Comparison of ENCODE assay signal across 19 cellular contexts in genomic region chr10:33376476-33376875, GRCh38. TPM values are rescaled to one million over a fixed set of nuclear protein-coding genes. Genes with fewer than 3 reads are reported as not detected.
DNase-seq lines count a peak whose midpoint lies in the region; ATAC-seq, FAIRE-seq and TF ChIP-seq lines count a peak whose summit lies in the region.
"Had no signal": no experiment of that assay in that cellular context is flagged by ENCODE, and none has a peak within 500 bp of the region (broad histone marks: within the 10 kb centered on the region; RNA-seq: fewer than 3 reads in every experiment).

No MANE protein-coding gene starts in this region.

- no CpG with 5 or more reads among the region's 2 CpGs for WGBS in IMR-90 (ENCODE audit: extremely low coverage in 2 of 2, insufficient read length in 1 of 2), 2 experiments

- TF ChIP-seq CTCF in AG04450 (IDR thresholded peaks at IDR 0.05; ENCODE audit: low read depth, low read length) (no peak), IMR-90 (conservative IDR thresholded peaks at IDR 0.05; ENCODE audit: low read depth, low read length) (no peak), bronchial epithelial cell (IDR thresholded peaks at IDR 0.05; ENCODE audit: insufficient read depth, low read length, severe bottlenecking) (no peak), keratinocyte (optimal IDR thresholded peaks at IDR 0.05 in 1 of 3, IDR thresholded peaks at IDR 0.05 in 1 of 3, conservative IDR thresholded peaks at IDR 0.05 in 1 of 3; ENCODE audit: extremely low read depth in 1 of 3, insufficient read depth in 2 of 3, low read length in 3 of 3) (no peak)

- H4K20me1 ChIP-seq in IMR-90 (ENCODE audit: insufficient read depth, low read length) (no peaks in the 10 kb centered on the region), keratinocyte (ENCODE audit: control insufficient read depth, extremely low read depth, insufficient read depth, low read length) (no peaks in the 10 kb centered on the region)

- TF ChIP-seq POLR2A in IMR-90 (IDR thresholded peaks at IDR 0.05; ENCODE audit: low read depth, low read length), result no peak

- peak overlapping the region; percentile 99 for H2BK20ac ChIP-seq in IMR-90 (ENCODE audit: low read depth, low read length)

- H2AK5ac ChIP-seq in IMR-90 (ENCODE audit: low read depth, low read length), result peak overlapping the region; percentile 51

- peak overlapping the region; percentile 95 for H2BK5ac ChIP-seq in IMR-90 (ENCODE audit: low read depth, low read length, poor library complexity, severe bottlenecking)

- peak overlapping the region; percentile 68 to 90 for H4K8ac ChIP-seq in IMR-90 (ENCODE audit: low read depth in 2 of 2, low read length in 2 of 2)

- H3K36me3 ChIP-seq in IMR-90 (ENCODE audit: control insufficient read depth, insufficient read depth, low read length), result no peaks in the 10 kb centered on the region
- H3K36me3 ChIP-seq in bronchial epithelial cell (ENCODE audit: control insufficient read depth, insufficient read depth, low read length), result no peaks in the 10 kb centered on the region
- H3K36me3 ChIP-seq in keratinocyte (ENCODE audit: control insufficient read depth in 2 of 2, extremely low read depth in 1 of 2, insufficient read depth in 2 of 2, low read length in 2 of 2), result no peaks in the 10 kb centered on the region

- H3K14ac ChIP-seq in IMR-90 (replicated peaks; ENCODE audit: low read depth, low read length), result peak overlapping the region; percentile 94

- CTCF ChIA-PET in AG04450 (lab: Charles Lee) (no interaction called here), IMR-90 (lab: Yijun Ruan, JAX) (no interaction called here)

- POLR2A ChIA-PET in AG04450 (lab: Yijun Ruan, JAX), result interaction anchor here (1.3 kb wide), 1 partner anchor 11 kb away, joined by 4 read pairs; no protein-coding TSS in a partner anchor
- POLR2A ChIA-PET in IMR-90 (lab: Charles Lee; ENCODE audit: unreplicated experiment), result no interaction called here

- H3K9me1 ChIP-seq in IMR-90 (ENCODE audit: insufficient read depth, low read length) (peaks cover 13% of the 10 kb centered on the region; the same call in 1 of the 2 replicates), keratinocyte (ENCODE audit: control insufficient read depth, extremely low read depth, insufficient read depth, low read length) (no peaks in the 10 kb centered on the region)

- peak overlapping the region; percentile 64; the same call in 1 of the 2 replicates for H4K5ac ChIP-seq in IMR-90 (ENCODE audit: low read depth, low read length)

- peak overlapping the region; percentile 97 for H3K4ac ChIP-seq in IMR-90 (ENCODE audit: low read depth, low read length)

- FAIRE-seq in bronchial epithelial cell (lab: Jason Lieb, UNC) (peak; percentile 62), keratinocyte (lab: Jason Lieb, UNC) (peak; percentile 52)
- FAIRE-seq: D721Med, G401.6, GM12892, GM19239 had no signal

- H3K9me3 ChIP-seq in AG04450 (ENCODE audit: control insufficient read depth, insufficient read depth, low read length), result no peaks in the 10 kb centered on the region
- H3K9me3 ChIP-seq in IMR-90 (ENCODE audit: control insufficient read depth, insufficient read depth, low read length), result no peaks in the 10 kb centered on the region
- H3K9me3 ChIP-seq in keratinocyte (ENCODE audit: control insufficient read depth, low read depth, low read length), result no peaks in the 10 kb centered on the region

- no TSS peak for BruUV-seq in IMR-90 (replicated peaks; lab: Mats Ljungman, UMichigan)

- no peak overlapping the region for H2AK9ac ChIP-seq in IMR-90 (replicated peaks; ENCODE audit: low read depth, low read length, poor library complexity)

- intact Hi-C loops in IMR-90 (cut with micrococcal nuclease), result no loop called here

- peak overlapping the region; percentile 87 for H4K91ac ChIP-seq in IMR-90 (ENCODE audit: insufficient read depth, low read depth, low read length)

- no peaks in the 10 kb centered on the region for H3K27me3 ChIP-seq in AG04450 (ENCODE audit: control insufficient read depth, insufficient read depth, low read length)
- no peaks in the 10 kb centered on the region for H3K27me3 ChIP-seq in IMR-90 (ENCODE audit: control insufficient read depth, insufficient read depth, low read length)
- no peaks in the 10 kb centered on the region for H3K27me3 ChIP-seq in bronchial epithelial cell (ENCODE audit: control insufficient read depth, insufficient read depth, low read length)
- no peaks in the 10 kb centered on the region for H3K27me3 ChIP-seq in keratinocyte (ENCODE audit: control insufficient read depth, extremely low read depth, insufficient read depth, low read length)

- H3K9ac ChIP-seq in IMR-90 (ENCODE audit: low read depth, low read length) (no peak overlapping the region), keratinocyte (ENCODE audit: control insufficient read depth, extremely low read depth, insufficient read depth, low read length) (no peak overlapping the region)

- DNase-seq in AG04450 (ENCODE audit: low read depth, low spot score), result no peak
- DNase-seq in IMR-90, result peak; percentile 11
- peak; percentile 4 for DNase-seq in bronchial epithelial cell (ENCODE audit: low read depth)
- DNase-seq in keratinocyte (ENCODE audit: low read depth, low spot score), result no peak
- DNase-seq: CD4-positive, alpha-beta T cell; DMS79 treated with DMSO at 0.1 percent for 48 hours; KBM-7; NCI-H146; NCI-H2081 treated with DMSO at 0.1 percent for 48 hours; NCI-H2227 treated with DMSO at 0.1 percent for 48 hours; SHP77 had no signal

- H3K18ac ChIP-seq in IMR-90 (ENCODE audit: low read depth, low read length), result peak overlapping the region; percentile 98

- H2AFZ ChIP-seq in IMR-90 (replicated peaks; ENCODE audit: low read length, poor library complexity), result peak overlapping the region; percentile 47
- H2AFZ ChIP-seq in keratinocyte (ENCODE audit: control insufficient read depth, low read length), result peak overlapping the region; percentile 4
- H2AFZ ChIP-seq: GM23338 had no signal

- no peak for TF ChIP-seq RAD21 in IMR-90 (IDR thresholded peaks at IDR 0.05; ENCODE audit: low read length)

- dilution Hi-C loops in IMR-90 (cut with HindIII; ENCODE audit: low sequenced_read_pairs, unreplicated experiment), result no loop called here
- dilution Hi-C loops in keratinocyte (cut with MboI; ENCODE audit: extremely low pct_ligation_motif_present, low sequenced_read_pairs), result no loop called here

- H2BK120ac ChIP-seq in IMR-90 (ENCODE audit: low read depth, low read length), result peak overlapping the region; percentile 99

- H3K4me3 ChIP-seq in AG04450 (ENCODE audit: low read depth, low read length) (no peak overlapping the region), IMR-90 (ENCODE audit: insufficient read depth, low read depth, low read length) (no peak overlapping the region), bronchial epithelial cell (ENCODE audit: low read depth, low read length) (no peak overlapping the region), keratinocyte (ENCODE audit: control insufficient read depth in 2 of 3, extremely low read depth in 1 of 3, insufficient read depth in 2 of 3, low read depth in 1 of 3, low read length in 3 of 3) (no peak overlapping the region)
- H3K4me3 ChIP-seq: GM23338 had no signal

- 0 out of 4 replicates have a peak, but pooled peaks cover 0 to 2% of the 10 kb centered on the region in 2 experiments for H3K79me1 ChIP-seq in IMR-90 (ENCODE audit: low read depth in 1 of 2, low read length in 2 of 2)

- no peaks in the 10 kb centered on the region for H3K79me2 ChIP-seq in keratinocyte (ENCODE audit: control insufficient read depth, insufficient read depth, low read length)

- H3K27ac ChIP-seq in AG04450 (ENCODE audit: low read depth, low read length) (peak overlapping the region; percentile 25), IMR-90 (ENCODE audit: insufficient read depth, low read length) (no peak overlapping the region), keratinocyte (ENCODE audit: control insufficient read depth, insufficient read depth, low read length) (peak overlapping the region; percentile 53)

- H2BK15ac ChIP-seq in IMR-90 (ENCODE audit: low read depth, low read length), result peak overlapping the region; percentile 54

- H3K56ac ChIP-seq in IMR-90 (ENCODE audit: extremely low read depth, insufficient read depth, low read length), result 0 out of 2 replicates have a peak overlapping the region, but pooled peaks have one; percentile 93

- H3K4me1 ChIP-seq in IMR-90 (ENCODE audit: control insufficient read depth, insufficient read depth, low read length) (peaks cover 10% of the 10 kb centered on the region), keratinocyte (ENCODE audit: control insufficient read depth, extremely low read depth, insufficient read depth, low read length) (peaks cover 20% of the 10 kb centered on the region)

- H3K4me2 ChIP-seq in IMR-90 (ENCODE audit: low read depth, low read length), result no peak overlapping the region
- peak overlapping the region; percentile 50 for H3K4me2 ChIP-seq in keratinocyte (ENCODE audit: control insufficient read depth, extremely low read depth, insufficient read depth, low read depth, low read length)
- H3K4me2 ChIP-seq: GM23338 had no signal

- peak overlapping the region; percentile 15; the same call in 1 of the 2 replicates for H3K23ac ChIP-seq in IMR-90 (ENCODE audit: low read depth, low read length)

- in situ Hi-C loops in IMR-90 (cut with MboI; ENCODE audit: low sequenced_read_pairs), result no loop called here

- ATAC-seq in IMR-90 (ENCODE audit: low read depth) (peak; percentile 21; the same call in 1 of the 2 replicates), HG02970 (IDR thresholded peaks at IDR 0.05; ENCODE audit: low FRiP score, unreplicated experiment) (no peak), GM19324 (IDR thresholded peaks at IDR 0.05; ENCODE audit: low FRiP score, unreplicated experiment) (no peak), GM21737 (IDR thresholded peaks at IDR 0.05; ENCODE audit: unreplicated experiment) (no peak)
- ATAC-seq: GM23338 had no signal

TF ChIP-seq in IMR-90, 13 proteins besides CTCF, POLR2A, EP300 and RAD21 (continues in another document):
- TF ChIP-seq SMC3 (IDR thresholded peaks at IDR 0.05; ENCODE audit: low read depth, low read length) (no peak), CEBPB (IDR thresholded peaks at IDR 0.05; ENCODE audit: low read depth, low read length) (no peak), BHLHE40 (IDR thresholded peaks at IDR 0.05; ENCODE audit: low read depth, low read length) (no peak)

RNA-seq across cellular contexts. Expression of gene NRP1, which starts 42.0 kb away (rescaled TPM):
- polyA plus RNA-seq in AG04450 (2011; rRNA removed) (181 and 218 TPM in 2 replicates), IMR-90 (2012; rRNA removed) (87.5 and 108 TPM in 2 replicates), keratinocyte (15.1 to 55.4 TPM (median 36.2 TPM) in 3 replicates)
- 276 and 278 TPM in 2 replicates for polyA minus RNA-seq in AG04450 (2011; rRNA and poly(A)+ RNA removed)
- total RNA-seq in IMR-90 (2012; rRNA removed) (191 and 227 TPM in 2 replicates), bronchial epithelial cell (16.1 and 21.6 TPM in 2 replicates)
- polyA plus RNA-seq in IMR-90 (2012; cell fraction: cytosol; rRNA removed), result 35.8 and 44.6 TPM in 2 replicates
- polyA plus RNA-seq in IMR-90 (2012; cell fraction: nucleus; rRNA removed; ENCODE audit: low replicate concordance), result 31.3 and 126 TPM in 2 replicates
- 7.3 TPM for polyA plus RNA-seq in keratinocyte (2011; ENCODE audit: low read depth)
- 9.6 and 12.2 TPM in 2 replicates for polyA plus RNA-seq in keratinocyte (2011; cell fraction: cytosol; rRNA removed)
- polyA plus RNA-seq in keratinocyte (2011; cell fraction: nucleus; rRNA removed), result 61.3 and 83.6 TPM in 2 replicates
- 5.2 and 59.6 TPM in 2 replicates for polyA plus RNA-seq in keratinocyte (2012; ENCODE audit: low replicate concordance)
- polyA minus RNA-seq in keratinocyte, result 35.5 to 105 TPM (median 80.8 TPM) in 3 replicates
- polyA minus RNA-seq in keratinocyte (2011; cell fraction: cytosol; rRNA and poly(A)+ RNA removed), result 38.2 TPM
- polyA minus RNA-seq in keratinocyte (2011; cell fraction: nucleus; rRNA and poly(A)+ RNA removed), result 74.6 and 127 TPM in 2 replicates

Comparison
In these comparisons a context has a peak if more than half of its experiments do, and no peak if none do; other contexts are left out.
1. DNase-seq: peak in IMR-90 (single experiment) and bronchial epithelial cell (single experiment); none in AG04450 (single experiment) and keratinocyte (single experiment).